In genomic region chr6:138382498-138383265, GRCh38 we compare ENCODE assay signal across 24 cellular contexts. TPM values are rescaled to one million over a fixed set of nuclear protein-coding genes. Genes with fewer than 3 reads are reported as not detected.
DNase-seq lines count a peak whose midpoint lies in the region; FAIRE-seq and TF ChIP-seq lines count a peak whose summit lies in the region.
"Had no signal": no experiment of that assay in that cellular context is flagged by ENCODE, and none has a peak within 500 bp of the region (broad histone marks: within the 10 kb centered on the region; RNA-seq: fewer than 3 reads in every experiment).

No MANE protein-coding gene starts in this region.

- H3K36me3 ChIP-seq in H1 (ENCODE audit: control insufficient read depth in 2 of 4, insufficient read depth in 4 of 4, low read length in 3 of 4) (no peaks in the 10 kb centered on the region), neural progenitor cell (no peaks in the 10 kb centered on the region)
- H3K36me3 ChIP-seq: gastroesophageal sphincter, ovary had no signal

- TF ChIP-seq RAD21 in H1 (IDR thresholded peaks at IDR 0.05 in 1 of 2, conservative IDR thresholded peaks at IDR 0.05 in 1 of 2; ENCODE audit: low read depth in 2 of 2, low read length in 2 of 2): peak in 1 of 2 experiments; percentile 41; a peak in 1 of 4 replicates

- H2AFZ ChIP-seq in H1 (ENCODE audit: low read length) (no peak overlapping the region), neural progenitor cell (replicated peaks) (peak overlapping the region; percentile 6)

- H3K4me3 Mint-ChIP-seq in neural progenitor cell: no peak overlapping the region
- H3K4me3 Mint-ChIP-seq: brain; dendritic cell treated with granulocyte-macrophage colony-stimulating factor and Interleukin-4, amounts not matched to agents 40 ng/mL and 50 ng/mL, for 4 days had no signal

- no peak overlapping the region for H2BK120ac ChIP-seq in H1 (replicated peaks; ENCODE audit: low read depth, low read length)

- FAIRE-seq in H1 (lab: Jason Lieb, UNC): no peak
- FAIRE-seq: D721Med, GM12891, TTC549, urothelium cell line had no signal

- peak; percentile 68 for DNase-seq in ELF-1 (ENCODE audit: low read depth, low spot score)
- DNase-seq in NCI-H146 treated with DMSO at 0.1 percent for 48 hours (lab: John Stamatoyannopoulos, UW; ENCODE audit: unreplicated experiment): peak; percentile 92
- peak in 1 of 2 experiments; percentile 60 for DNase-seq in H1 (ENCODE audit: low read depth in 1 of 2, low spot score in 2 of 2)
- DNase-seq in neural progenitor cell (ENCODE audit: low spot score): no peak
- no peak for DNase-seq in dedifferentiated amniotic fluid mesenchymal stem cell (ENCODE audit: extremely low spot score)
- no peak for DNase-seq in ACHN
- no peak for DNase-seq in NCI-H2196 treated with DMSO at 0.1 percent for 48 hours (lab: John Stamatoyannopoulos, UW; ENCODE audit: unreplicated experiment)
- DNase-seq: activated CD4-positive, alpha-beta T cell treated with anti-CD3 and anti-CD28 coated beads, Interleukin-2, amount 50 U/mL, for 1 hour; activated naive CD4-positive, alpha-beta T cell treated with anti-CD3 and anti-CD28 coated beads, Interleukin-2, amount 50 U/mL, for 16 hours; erythroblast; NCI-H1694; NCI-H2227 treated with DMSO at 0.1 percent for 48 hours; ovary; stimulated activated CD4-positive, alpha-beta T cell treated with anti-CD3 and anti-CD28 coated beads, Interleukin-2, amount 100 ng/mL, for 48 hours had no signal

- H3K27me3 Mint-ChIP-seq in neural progenitor cell (ENCODE audit: insufficient read depth, low read depth): peaks cover 5% of the 10 kb centered on the region
- H3K27me3 Mint-ChIP-seq: dendritic cell treated with granulocyte-macrophage colony-stimulating factor and Interleukin-4, amounts not matched to agents 40 ng/mL and 50 ng/mL, for 4 days had no signal

- H3K27ac Mint-ChIP-seq in neural progenitor cell: no peak overlapping the region
- H3K27ac Mint-ChIP-seq: brain; dendritic cell treated with granulocyte-macrophage colony-stimulating factor and Interleukin-4, amounts not matched to agents 40 ng/mL and 50 ng/mL, for 4 days had no signal

- no peak for TF ChIP-seq POLR2A in H1 (IDR thresholded peaks at IDR 0.05; ENCODE audit: control extremely low read depth in 1 of 2, low read depth in 2 of 2, low read length in 2 of 2)

- H3K9ac ChIP-seq in H1 (replicated peaks in 1 of 4; ENCODE audit: extremely low read depth in 1 of 4, low read depth in 3 of 4, low read length in 3 of 4) (no peak overlapping the region), neural progenitor cell (no peak overlapping the region)

- 88% methylated on average over 8 of the region's 8 CpGs; no CpG with 5 or more reads in 1 of the 2 experiments for WGBS in H1 (ENCODE audit: extremely low coverage in 1 of 2, insufficient coverage in 1 of 2, insufficient read length in 1 of 2, insufficient replicate concordance in 2 of 2, low coverage in 1 of 2, low lambda C conversion rate in 2 of 2, missing lambda C conversion rate in 1 of 2), 2 experiments

- H2BK20ac ChIP-seq in H1 (ENCODE audit: low read length): no peak overlapping the region

- no peaks in the 10 kb centered on the region for H3K79me2 ChIP-seq in H1 (ENCODE audit: control insufficient read depth in 1 of 2, insufficient read depth in 2 of 2, low read length in 2 of 2)
- no peaks in the 10 kb centered on the region for H3K79me2 ChIP-seq in neural progenitor cell (ENCODE audit: low read depth)

- POLR2A ChIA-PET in H1 (lab: Charles Lee; ENCODE audit: partially characterized antibody): interaction anchor here (1.6 kb wide), 1 partner anchor 22 kb away, joined by 3 read pairs; the partner anchor contains the start of gene HEBP2

- no peak overlapping the region for H2AK5ac ChIP-seq in H1 (ENCODE audit: low read depth, low read length)

- in situ Hi-C loops in ACHN (cut with HindIII; ENCODE audit: low pct_ligation_motif_present, low pct_unique_long_range_greater_than_20kb, low sequenced_read_pairs): no loop called here

- no peaks in the 10 kb centered on the region for H3F3A ChIP-seq in neural progenitor cell (ENCODE audit: low read depth)

- no peak overlapping the region for H4K5ac ChIP-seq in H1 (ENCODE audit: insufficient read length, low read depth, low read length)

- H3K9me3 ChIP-seq in H1 (ENCODE audit: insufficient read depth in 2 of 2, low read depth in 1 of 2, low read length in 1 of 2): no peaks in the 10 kb centered on the region
- H3K9me3 ChIP-seq in neural progenitor cell (ENCODE audit: low read depth): no peaks in the 10 kb centered on the region
- H3K9me3 ChIP-seq: gastroesophageal sphincter, ovary had no signal

- CTCF ChIA-PET in H1 (lab: Charles Lee; ENCODE audit: partially characterized antibody): interaction anchor here (0.7 to 2.5 kb wide), 7 partner anchors 13 to 266 kb away, joined by 3 to 8 read pairs (median 3); partner anchors contain the start of gene HEBP2

- peaks cover 9% of the 10 kb centered on the region for H3K4me1 Mint-ChIP-seq in neural progenitor cell

- H2BK15ac ChIP-seq in H1 (ENCODE audit: low read length): no peak overlapping the region

- no peak overlapping the region for H4K8ac ChIP-seq in H1 (ENCODE audit: extremely low read depth, insufficient read depth, low read length)

- H4K91ac ChIP-seq in H1 (replicated peaks; ENCODE audit: insufficient read length, low read length): no peak overlapping the region

- H3K56ac ChIP-seq in H1 (replicated peaks; ENCODE audit: insufficient read length, low read depth, low read length): no peak overlapping the region

- H3K27ac ChIP-seq in H1 (ENCODE audit: low read depth, low read length) (no peak overlapping the region), neural progenitor cell (no peak overlapping the region)
- H3K27ac ChIP-seq: gastroesophageal sphincter, ovary had no signal

- H3K4me1 ChIP-seq in H1 (replicated peaks in 1 of 4; ENCODE audit: control insufficient read depth in 3 of 4, insufficient read depth in 4 of 4, low read length in 3 of 4): peaks cover 0 to 11% (median 0%) of the 10 kb centered on the region in 4 experiments; a peak in 2 of 7 replicates
- no peaks in the 10 kb centered on the region for H3K4me1 ChIP-seq in neural progenitor cell
- H3K4me1 ChIP-seq: gastroesophageal sphincter had no signal

- H3K36me3 Mint-ChIP-seq in neural progenitor cell: no peaks in the 10 kb centered on the region
- H3K36me3 Mint-ChIP-seq: brain had no signal

- H3K18ac ChIP-seq in H1 (ENCODE audit: extremely low read depth, low read length): no peak overlapping the region

- H3K14ac ChIP-seq in H1 (ENCODE audit: insufficient read length): no peak overlapping the region

- no peak overlapping the region for H3K4ac ChIP-seq in H1 (replicated peaks; ENCODE audit: insufficient read length, low read depth, low read length)

- H2BK5ac ChIP-seq in H1 (ENCODE audit: low read depth, low read length): no peak overlapping the region

- H3K4me2 ChIP-seq in H1 (ENCODE audit: insufficient read depth in 1 of 2, low read depth in 2 of 2, low read length in 2 of 2) (no peak overlapping the region), neural progenitor cell (no peak overlapping the region)

- TF ChIP-seq CTCF in H1 (IDR thresholded peaks at IDR 0.05; ENCODE audit: control extremely low read depth in 1 of 3, insufficient read depth in 1 of 3, low read depth in 1 of 3, low read length in 3 of 3) (peak; percentile 33 to 59 (median 57)), neural progenitor cell (IDR thresholded peaks at IDR 0.05) (peak; percentile 27)

- H3K79me1 ChIP-seq in H1 (ENCODE audit: low read depth, low read length): no peaks in the 10 kb centered on the region

- no peaks in the 10 kb centered on the region for H4K20me1 ChIP-seq in H1 (replicated peaks in 1 of 2; ENCODE audit: control insufficient read depth in 1 of 2, insufficient read depth in 2 of 2, low read length in 2 of 2)
- H4K20me1 ChIP-seq in neural progenitor cell (ENCODE audit: low read depth): no peaks in the 10 kb centered on the region

- no peaks in the 10 kb centered on the region for H3K9me3 Mint-ChIP-seq in neural progenitor cell
- H3K9me3 Mint-ChIP-seq: brain; dendritic cell treated with granulocyte-macrophage colony-stimulating factor and Interleukin-4, amounts not matched to agents 40 ng/mL and 50 ng/mL, for 4 days had no signal

- H3K23me2 ChIP-seq in H1 (ENCODE audit: low read depth, low read length): no peaks in the 10 kb centered on the region

- no peak overlapping the region for H3K4me3 ChIP-seq in H1 (ENCODE audit: extremely low read depth in 1 of 4, insufficient read depth in 2 of 4, low read depth in 3 of 4, low read length in 4 of 4)
- no peak overlapping the region for H3K4me3 ChIP-seq in neural progenitor cell
- H3K4me3 ChIP-seq: gastroesophageal sphincter, ovary had no signal

- no peak for TF ChIP-seq EP300 in H1 (IDR thresholded peaks at IDR 0.05; ENCODE audit: borderline replicate concordance in 1 of 2, low read depth in 2 of 2, low read length in 2 of 2)

- H3K27me3 ChIP-seq in H1 (replicated peaks in 1 of 4; ENCODE audit: control insufficient read depth in 3 of 4, extremely low read depth in 1 of 4, insufficient read depth in 3 of 4, low read length in 3 of 4) (no peaks in the 10 kb centered on the region), neural progenitor cell (no peaks in the 10 kb centered on the region)
- H3K27me3 ChIP-seq: gastroesophageal sphincter, ovary had no signal

- no peak overlapping the region for H3K23ac ChIP-seq in H1 (ENCODE audit: insufficient read length)

- H2BK12ac ChIP-seq in H1 (ENCODE audit: low read depth, low read length): 0 out of 2 replicates have a peak overlapping the region, but pooled peaks have one; percentile 27

RNA-seq across cellular contexts. Expression of gene SMIM28, which starts 5.0 kb away (rescaled TPM):
- total RNA-seq in H1 (2021; fragmentation: NEBNext Ultra II Directional; extraction: Animal tissue kit (Norgen Biotek cat#: 25700)): not detected in 2 replicates
- polyA plus RNA-seq in H1 (2011; rRNA removed): not detected in 2 replicates
- polyA plus RNA-seq in H1 (2011; cell fraction: cytosol; rRNA removed): not detected
- not detected for polyA plus RNA-seq in H1 (2011; cell fraction: nucleus; rRNA removed)
- not detected in 4 replicates for polyA plus RNA-seq in H1 (2012, experiment 1 of 2)
- polyA plus RNA-seq in H1 (2012, experiment 2 of 2): not detected
- polyA plus RNA-seq in H1 (2013, experiment 1 of 2): not detected
- not detected for polyA plus RNA-seq in H1 (2013, experiment 2 of 2)
- not detected in 2 replicates for polyA minus RNA-seq in H1 (2011; rRNA and poly(A)+ RNA removed)
- polyA minus RNA-seq in H1 (2011; cell fraction: cytosol; rRNA and poly(A)+ RNA removed): not detected
- not detected for polyA minus RNA-seq in H1 (2011; cell fraction: nucleus; rRNA and poly(A)+ RNA removed)
- total RNA-seq in neural progenitor cell (ENCODE audit: low replicate concordance): not detected in 2 replicates
- total RNA-seq: liver, myocyte, ovary, skeletal muscle tissue had no signal
- polyA plus RNA-seq: liver, ovary had no signal

RNA-seq across cellular contexts. Expression of gene HEBP2, which starts 21.3 kb away (rescaled TPM):
- total RNA-seq in H1 (2021; fragmentation: NEBNext Ultra II Directional; extraction: Animal tissue kit (Norgen Biotek cat#: 25700)): 37.9 and 42.8 TPM in 2 replicates
- 6.5 and 12.0 TPM in 2 replicates for polyA plus RNA-seq in H1 (2011; rRNA removed)
- polyA plus RNA-seq in H1 (2011; cell fraction: cytosol; rRNA removed): 13.1 TPM
- 6.1 TPM for polyA plus RNA-seq in H1 (2011; cell fraction: nucleus; rRNA removed)
- 14.7 to 25.1 TPM (median 15.6 TPM) in 4 replicates for polyA plus RNA-seq in H1 (2012, experiment 1 of 2)
- 5.0 TPM for polyA plus RNA-seq in H1 (2012, experiment 2 of 2)
- polyA plus RNA-seq in H1 (2013, experiment 1 of 2): 90.6 TPM
- 90.3 TPM for polyA plus RNA-seq in H1 (2013, experiment 2 of 2)
- 3.1 and 3.7 TPM in 2 replicates for polyA minus RNA-seq in H1 (2011; rRNA and poly(A)+ RNA removed)
- polyA minus RNA-seq in H1 (2011; cell fraction: cytosol; rRNA and poly(A)+ RNA removed): 4.3 TPM
- polyA minus RNA-seq in H1 (2011; cell fraction: nucleus; rRNA and poly(A)+ RNA removed): 4.5 TPM
- 11.9 and 15.1 TPM in 2 replicates for total RNA-seq in neural progenitor cell (ENCODE audit: low replicate concordance)

Comparison
In these comparisons a context has a peak if more than half of its experiments do, and no peak if none do; other contexts are left out.
1. DNase-seq: peak in ELF-1 (single experiment) and NCI-H146 treated with DMSO at 0.1 percent for 48 hours (single experiment); none in neural progenitor cell (single experiment), dedifferentiated amniotic fluid mesenchymal stem cell (single experiment), ACHN (single experiment) and NCI-H2196 treated with DMSO at 0.1 percent for 48 hours (single experiment).